9 cellular contexts compared by ENCODE assay signal in genomic region chr17:12842936-12843335, GRCh38. TPM values are rescaled to one million over a fixed set of nuclear protein-coding genes. Genes with fewer than 3 reads are reported as not detected.
"Had no signal": no experiment of that assay in that cellular context is flagged by ENCODE, and none has a peak within 500 bp of the region (broad histone marks: within the 10 kb centered on the region; RNA-seq: fewer than 3 reads in every experiment).

No MANE protein-coding gene starts in this region.

- H3K4me3 Mint-ChIP-seq: HFFc6, IgD-negative memory B cell had no signal

- H3K36me3 Mint-ChIP-seq: IgD-negative memory B cell had no signal

- H3K27me3 Mint-ChIP-seq: IgD-negative memory B cell had no signal

- ATAC-seq: HCT116 had no signal

- DNase-seq: GOT3, H7, HFFc6, KBM-7 had no signal

- H3K4me1 ChIP-seq: HAP-1 had no signal

- H3K4me1 Mint-ChIP-seq: IgD-negative memory B cell had no signal

- H3K9me3 ChIP-seq: HAP-1 had no signal

- H3K4me3 ChIP-seq: HAP-1 had no signal

- H3K27ac Mint-ChIP-seq: HFFc6 had no signal

- H3K36me3 ChIP-seq: HAP-1 had no signal

- FAIRE-seq: HTR-8/SVneo had no signal

RNA-seq across cellular contexts. Expression of gene ARHGAP44, which starts 53.6 kb away (rescaled TPM):
- total RNA-seq: HT-29 had no signal
